1 cellular context compared by ENCODE assay signal in genomic region chr15:60299452-60300047, GRCh38.
TF ChIP-seq lines count a peak whose summit lies in the region.

No MANE protein-coding gene starts in this region.

TF ChIP-seq in H1, 55 proteins besides CTCF, POLR2A, EP300 and RAD21 (continued from another document):
- 0 out of 2 replicates have a peak, but pooled peaks have one; percentile 29 for TF ChIP-seq MAX (IDR thresholded peaks at IDR 0.05)
- TF ChIP-seq MAFK (IDR thresholded peaks at IDR 0.05; ENCODE audit: low read depth, low read length) = peak; percentile 69
